In the genomic region with DNA sequence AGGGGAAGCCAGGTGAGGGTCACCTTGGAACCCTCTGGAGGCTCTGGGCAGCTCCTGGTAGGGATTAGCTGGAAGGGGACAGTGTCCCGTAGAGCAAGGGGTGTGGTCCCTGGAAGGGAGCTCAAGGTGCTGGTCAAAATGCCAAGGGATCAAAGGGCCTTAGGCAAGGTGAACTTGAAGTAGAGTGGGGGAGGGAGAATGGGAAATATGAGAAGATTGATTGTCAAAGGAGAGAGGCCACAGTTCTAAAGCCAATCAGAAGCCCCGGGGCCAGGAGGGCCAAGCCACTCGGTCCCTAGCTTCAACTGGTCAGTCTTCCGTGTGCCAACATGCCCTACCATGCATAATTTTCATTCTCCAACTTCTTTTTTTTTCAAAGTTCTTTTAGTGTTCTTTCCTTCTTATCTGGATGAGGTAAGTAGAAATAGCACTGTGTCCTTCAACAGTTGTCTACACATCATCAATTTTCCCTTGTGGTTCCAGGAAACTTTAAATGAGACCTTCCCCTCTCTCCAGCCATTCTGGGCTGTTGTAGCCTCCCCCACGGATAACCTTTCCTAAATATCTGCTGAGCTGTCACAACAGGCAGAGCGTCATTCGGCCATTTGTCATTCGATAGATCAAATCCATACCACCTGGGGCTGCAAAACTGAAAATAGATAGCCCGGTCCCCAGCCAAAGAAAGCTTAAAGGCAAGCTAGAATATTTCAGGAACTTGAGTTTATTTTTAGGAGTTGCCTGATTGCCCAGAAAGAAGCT, we compare ENCODE assay signal across 17 cellular contexts.
DNase-seq lines count a peak whose midpoint lies in the region; ATAC-seq and TF ChIP-seq lines count a peak whose summit lies in the region.
"Had no signal": no experiment of that assay in that cellular context is flagged by ENCODE, and none has a peak within 500 bp of the region (broad histone marks: within the 10 kb centered on the region; RNA-seq: fewer than 3 reads in every experiment).

No MANE protein-coding gene starts in this region.

- RAD21 ChIA-PET in HCT116 (lab: Charles Lee; ENCODE audit: low non-redundant PET in 1 of 2, low total read pairs in 2 of 2, uncharacterized antibody in 2 of 2, unreplicated experiment in 2 of 2), result interaction anchor here in 1 of 2 experiments (0.7 kb wide), 1 partner anchor 38 kb away, joined by 3 read pairs; no protein-coding TSS in a partner anchor

- no peak overlapping the region for H3K4me3 Mint-ChIP-seq in activated CD4-positive, alpha-beta memory T cell treated with anti-CD3 and anti-CD28 coated beads for 36 hours
- no peak overlapping the region for H3K4me3 Mint-ChIP-seq in activated CD4-positive, alpha-beta memory T cell treated with anti-CD3 and anti-CD28 coated beads, Interleukin-2, amount 10 ng/mL, durations not matched to agents 7 days and 5 days

- peaks cover 85% of the 10 kb centered on the region for H3K4me1 Mint-ChIP-seq in activated CD4-positive, alpha-beta memory T cell treated with anti-CD3 and anti-CD28 coated beads for 36 hours (ENCODE audit: low read depth)
- peaks cover 63% of the 10 kb centered on the region for H3K4me1 Mint-ChIP-seq in activated CD4-positive, alpha-beta memory T cell treated with anti-CD3 and anti-CD28 coated beads, Interleukin-2, amount 10 ng/mL, durations not matched to agents 7 days and 5 days

- H3K4me3 ChIP-seq in HCT116 (replicated peaks in 1 of 2; ENCODE audit: low read depth in 1 of 2, low read length in 2 of 2) (no peak overlapping the region), cardiac muscle cell (no peak overlapping the region), psoas muscle (peak overlapping the region; percentile 9)
- H3K4me3 ChIP-seq: adrenal gland, pancreas, thoracic aorta had no signal

- no peak for TF ChIP-seq POLR2A in HCT116 (IDR thresholded peaks at IDR 0.05; ENCODE audit: borderline replicate concordance, extremely low read depth, insufficient read depth, insufficient read length)

- POLR2A ChIA-PET in activated CD4-positive, alpha-beta memory T cell treated with anti-CD3 and anti-CD28 coated beads for 36 hours (lab: Charles Lee), result interaction anchor here (0.6 to 6.6 kb wide), 11 partner anchors 17 to 147 kb away, joined by 3 to 34 read pairs (median 3); partner anchors contain the start of gene MALT1
- POLR2A ChIA-PET in activated CD4-positive, alpha-beta memory T cell treated with anti-CD3 and anti-CD28 coated beads, Interleukin-2, amount 10 ng/mL, durations not matched to agents 7 days and 5 days (lab: Charles Lee), result no interaction called here
- POLR2A ChIA-PET in HCT116 (lab: Charles Lee) (interaction anchor here (0.5 to 2.0 kb wide), 2 partner anchors 27 to 125 kb away, joined by 3 to 8 read pairs; partner anchors contain the start of gene MALT1), HEK293T (lab: Yijun Ruan, JAX) (interaction anchor here (1.0 kb wide), 1 partner anchor 324 kb away, joined by 3 read pairs; no protein-coding TSS in a partner anchor)

- no peak overlapping the region for H3K9ac ChIP-seq in HCT116 (ENCODE audit: low read length)

- H3K79me2 ChIP-seq in HCT116 (ENCODE audit: insufficient read depth, low read length), result no peaks in the 10 kb centered on the region

- H3K36me3 ChIP-seq in HCT116 (ENCODE audit: control insufficient read depth in 1 of 2, insufficient read depth in 2 of 2, low read length in 2 of 2), result no peaks in the 10 kb centered on the region
- peaks cover 10% of the 10 kb centered on the region for H3K36me3 ChIP-seq in cardiac muscle cell
- no peaks in the 10 kb centered on the region for H3K36me3 ChIP-seq in psoas muscle (ENCODE audit: insufficient read depth in 1 of 2, low read depth in 1 of 2)
- H3K36me3 ChIP-seq: adrenal gland, pancreas, thoracic aorta had no signal

- WGBS in psoas muscle, 3 donors, result 23 to 29% (median 26%) methylated on average over 9 of the region's 9 CpGs

- H3K9me3 Mint-ChIP-seq in activated CD4-positive, alpha-beta memory T cell treated with anti-CD3 and anti-CD28 coated beads for 36 hours, result no peaks in the 10 kb centered on the region
- no peaks in the 10 kb centered on the region for H3K9me3 Mint-ChIP-seq in activated CD4-positive, alpha-beta memory T cell treated with anti-CD3 and anti-CD28 coated beads, Interleukin-2, amount 10 ng/mL, durations not matched to agents 7 days and 5 days

- CTCF ChIA-PET in activated CD4-positive, alpha-beta memory T cell treated with anti-CD3 and anti-CD28 coated beads for 36 hours (lab: Charles Lee), result interaction anchor here (0.9 to 2.8 kb wide), 7 partner anchors 15 to 219 kb away, joined by 3 to 14 read pairs (median 3); partner anchors contain the start of gene MALT1
- CTCF ChIA-PET in activated CD4-positive, alpha-beta memory T cell treated with anti-CD3 and anti-CD28 coated beads, Interleukin-2, amount 10 ng/mL, durations not matched to agents 7 days and 5 days (lab: Charles Lee), result interaction anchor here (0.9 to 6.3 kb wide), 3 partner anchors 16 to 218 kb away, joined by 6 to 32 read pairs (median 15); no protein-coding TSS in a partner anchor
- CTCF ChIA-PET in HCT116 (lab: Charles Lee), result interaction anchor here (1.5 kb wide), 1 partner anchor 218 kb away, joined by 4 read pairs; no protein-coding TSS in a partner anchor
- CTCF ChIA-PET in HEK293T (lab: Yijun Ruan, JAX), result interaction anchor here (0.7 kb wide), 1 partner anchor 218 kb away, joined by 3 read pairs; no protein-coding TSS in a partner anchor

- no peak for ATAC-seq in HCT116
- peak; percentile 25 to 60 (median 48) for ATAC-seq in psoas muscle
- no peak for ATAC-seq in HG03025 (IDR thresholded peaks at IDR 0.05; ENCODE audit: low FRiP score, unreplicated experiment)
- ATAC-seq: esophagus mucosa, pancreas had no signal

- peak overlapping the region; percentile 79 for H3K27ac Mint-ChIP-seq in activated CD4-positive, alpha-beta memory T cell treated with anti-CD3 and anti-CD28 coated beads for 36 hours
- H3K27ac Mint-ChIP-seq in activated CD4-positive, alpha-beta memory T cell treated with anti-CD3 and anti-CD28 coated beads, Interleukin-2, amount 10 ng/mL, durations not matched to agents 7 days and 5 days, result no peak overlapping the region

- BruUV-seq in HCT116 (replicated peaks; lab: Mats Ljungman, UMichigan), result no TSS peak

- no peak for DNase-seq in activated CD4-positive, alpha-beta memory T cell treated with anti-CD3 and anti-CD28 coated beads for 36 hours
- no peak for DNase-seq in activated CD4-positive, alpha-beta memory T cell treated with anti-CD3 and anti-CD28 coated beads, Interleukin-2, amount 10 ng/mL, durations not matched to agents 7 days and 5 days
- no peak for DNase-seq in HCT116 (ENCODE audit: low read depth, low spot score)
- DNase-seq in cardiac muscle cell (ENCODE audit: low read depth in 1 of 2, low spot score in 1 of 2), result peak in 1 of 2 donors; percentile 62
- DNase-seq in psoas muscle, result no peak
- DNase-seq in UCSD-AML1 (lab: John Stamatoyannopoulos, UW; ENCODE audit: unreplicated experiment), result no peak
- DNase-seq in HEK293T (ENCODE audit: extremely low spot score), result no peak
- DNase-seq: activated CD4-positive, CD25-positive, alpha-beta regulatory T cell treated with anti-CD3 and anti-CD28 coated beads, Interleukin-2, amount 50 U/mL, for 72 hours; activated CD8-positive, alpha-beta memory T cell treated with anti-CD3 and anti-CD28 coated beads, Interleukin-2, amount 50 U/mL, for 48 hours; DMS 273 treated with DMSO at 0.1 percent for 48 hours; pancreas; small intestine; stimulated activated CD4-positive, alpha-beta T cell treated with anti-CD3 and anti-CD28 coated beads, Interleukin-4, amount 100 ng/mL, for 4 hours had no signal

- H4K20me1 ChIP-seq in HCT116 (ENCODE audit: insufficient read depth), result no peaks in the 10 kb centered on the region

- TF ChIP-seq RAD21 in HCT116 (IDR thresholded peaks at IDR 0.05; ENCODE audit: low read depth), result no peak

- TF ChIP-seq CTCF in HCT116 (IDR thresholded peaks at IDR 0.05 in 2 of 3, conservative IDR thresholded peaks at IDR 0.05 in 1 of 3; ENCODE audit: borderline replicate concordance in 1 of 3, insufficient read depth in 1 of 3, low read depth in 2 of 3, low read length in 2 of 3), result no peak
- no peak for TF ChIP-seq CTCF in cardiac muscle cell (IDR thresholded peaks at IDR 0.05; ENCODE audit: low read depth, low read length)
- TF ChIP-seq CTCF in psoas muscle (IDR thresholded peaks at IDR 0.05), result no peak

- H3K4me1 ChIP-seq in HCT116 (ENCODE audit: control insufficient read depth in 1 of 2, insufficient read depth in 2 of 2, low read length in 2 of 2) (peaks cover 33 to 71% of the 10 kb centered on the region in 2 experiments), cardiac muscle cell (ENCODE audit: low read depth) (peaks cover 70% of the 10 kb centered on the region), psoas muscle (peaks cover 53% of the 10 kb centered on the region)
- H3K4me1 ChIP-seq: pancreas had no signal

- no peaks in the 10 kb centered on the region for H3K36me3 Mint-ChIP-seq in activated CD4-positive, alpha-beta memory T cell treated with anti-CD3 and anti-CD28 coated beads for 36 hours
- H3K36me3 Mint-ChIP-seq in activated CD4-positive, alpha-beta memory T cell treated with anti-CD3 and anti-CD28 coated beads, Interleukin-2, amount 10 ng/mL, durations not matched to agents 7 days and 5 days (ENCODE audit: low read depth), result no peaks in the 10 kb centered on the region

- H3K9me2 ChIP-seq in HCT116 (ENCODE audit: insufficient read depth), result no peaks in the 10 kb centered on the region

- H3K27me3 Mint-ChIP-seq in activated CD4-positive, alpha-beta memory T cell treated with anti-CD3 and anti-CD28 coated beads for 36 hours, result no peaks in the 10 kb centered on the region
- peaks cover 26% of the 10 kb centered on the region for H3K27me3 Mint-ChIP-seq in activated CD4-positive, alpha-beta memory T cell treated with anti-CD3 and anti-CD28 coated beads, Interleukin-2, amount 10 ng/mL, durations not matched to agents 7 days and 5 days

- peak overlapping the region; percentile 38; the same call in 1 of the 2 replicates for H3K4me2 ChIP-seq in HCT116 (ENCODE audit: low read length)

- H2AFZ ChIP-seq in HCT116 (ENCODE audit: low read depth, low read length, poor library complexity, severe bottlenecking), result no peak overlapping the region

- intact Hi-C loops in activated CD4-positive, alpha-beta memory T cell treated with anti-CD3 and anti-CD28 coated beads for 36 hours (cut with micrococcal nuclease), result loop anchor here (1.0 to 5.0 kb wide), 3 partner anchors 10 to 577 kb away; no protein-coding TSS in a partner anchor
- intact Hi-C loops in HCT116 (cut with micrococcal nuclease) (no loop called here), psoas muscle (cut with DNase I) (loop anchor here (5.0 kb wide), 2 partner anchors 37 to 82 kb away; partner anchors contain the start of gene ALPK2 (in 1 of the 2))

- H3K27ac ChIP-seq in HCT116 (ENCODE audit: low read depth, low read length) (no peak overlapping the region), cardiac muscle cell (peak overlapping the region; percentile 95), psoas muscle (peak overlapping the region; percentile 83)
- H3K27ac ChIP-seq: adrenal gland, thoracic aorta had no signal

- H3K9me3 ChIP-seq in HCT116 (ENCODE audit: control insufficient read depth in 1 of 2, insufficient read depth in 1 of 2, low read depth in 1 of 2, low read length in 2 of 2) (no peaks in the 10 kb centered on the region), cardiac muscle cell (ENCODE audit: low read depth) (no peaks in the 10 kb centered on the region), psoas muscle (no peaks in the 10 kb centered on the region)
- H3K9me3 ChIP-seq: adrenal gland, pancreas, thoracic aorta had no signal

- no peaks in the 10 kb centered on the region for H3K27me3 ChIP-seq in HCT116 (ENCODE audit: insufficient read depth, low read length)
- H3K27me3 ChIP-seq in cardiac muscle cell, result no peaks in the 10 kb centered on the region
- no peaks in the 10 kb centered on the region for H3K27me3 ChIP-seq in psoas muscle (ENCODE audit: insufficient read depth in 3 of 3, low read length in 2 of 3)
- H3K27me3 ChIP-seq: adrenal gland, pancreas had no signal

Comparison
In these comparisons a context has a peak if more than half of its experiments do, and no peak if none do; other contexts are left out.
1. ATAC-seq: peak in psoas muscle (4 of 4); none in HCT116 (single experiment) and HG03025 (single experiment).